In genomic region chr4:150078041-150078995, GRCh38 we compare ENCODE assay signal across 8 cellular contexts. TPM values are rescaled to one million over a fixed set of nuclear protein-coding genes. Genes with fewer than 3 reads are reported as not detected.
A peak's percentile ranks its signal among the peaks of the same experiment; 100 is the strongest.
DNase-seq lines count a peak whose midpoint lies in the region; ATAC-seq and TF ChIP-seq lines count a peak whose summit lies in the region.

DCLK2 (plus strand) TSS chr4:150078445; CDS start chr4:150079028, 583 bp downstream.

- H3K4me1 ChIP-seq in colonic mucosa = no peaks in the 10 kb centered on the region

- intact Hi-C loops in colonic mucosa (cut with DNase I) = loop anchor here (10.0 kb wide), 1 partner anchor 74 kb away; no protein-coding TSS in a partner anchor

- H3K27me3 Mint-ChIP-seq in activated CD8-positive, alpha-beta memory T cell treated with anti-CD3 and anti-CD28 coated beads, Interleukin-2, amount 10 ng/mL, durations not matched to agents 7 days and 5 days = peaks cover 73% of the 10 kb centered on the region

- H3K9ac ChIP-seq in colonic mucosa (ENCODE audit: low read depth in 2 of 2, low read length in 2 of 2) = peak within 1 kb of the TSS; percentile 56 to 61

- no peak for TF ChIP-seq RAD21 in Ishikawa (IDR thresholded peaks at IDR 0.05; ENCODE audit: low read depth)

- H3K27ac Mint-ChIP-seq in activated CD8-positive, alpha-beta memory T cell treated with anti-CD3 and anti-CD28 coated beads, Interleukin-2, amount 10 ng/mL, durations not matched to agents 7 days and 5 days = no peak within 1 kb of the TSS

- H3K27ac ChIP-seq in colonic mucosa (peak within 1 kb of the TSS; percentile 65), skin epidermis (peak within 1 kb of the TSS in 20 of 21 experiments; percentile 1 to 88 (median 76))

- no peaks in the 10 kb centered on the region for H3K9me3 Mint-ChIP-seq in activated CD8-positive, alpha-beta memory T cell treated with anti-CD3 and anti-CD28 coated beads, Interleukin-2, amount 10 ng/mL, durations not matched to agents 7 days and 5 days (ENCODE audit: low read depth)

- peaks cover 11% of the 10 kb centered on the region for H3K4me1 Mint-ChIP-seq in activated CD8-positive, alpha-beta memory T cell treated with anti-CD3 and anti-CD28 coated beads, Interleukin-2, amount 10 ng/mL, durations not matched to agents 7 days and 5 days

- no peak for TF ChIP-seq EP300 in Ishikawa (IDR thresholded peaks at IDR 0.05; ENCODE audit: borderline replicate concordance)

- no peaks in the 10 kb centered on the region for H3K9me3 ChIP-seq in colonic mucosa

- CTCF ChIA-PET in activated CD8-positive, alpha-beta memory T cell treated with anti-CD3 and anti-CD28 coated beads, Interleukin-2, amount 10 ng/mL, durations not matched to agents 7 days and 5 days (lab: Charles Lee) = interaction anchor here (0.8 kb wide), 1 partner anchor 9 kb away, joined by 3 read pairs; no protein-coding TSS in a partner anchor

- H3K27me3 ChIP-seq in colonic mucosa (no peaks in the 10 kb centered on the region), kidney epithelial cell (ENCODE audit: control insufficient read depth, insufficient read depth, low read length) (no peaks in the 10 kb centered on the region)

- H3K4me3 ChIP-seq in colonic mucosa = peak within 1 kb of the TSS; percentile 60
- peak within 1 kb of the TSS; percentile 56 for H3K4me3 ChIP-seq in kidney epithelial cell (ENCODE audit: low read depth, low read length)
- H3K4me3 ChIP-seq in skin epidermis = peak within 1 kb of the TSS; percentile 41 to 65 (median 54)

- H3K36me3 Mint-ChIP-seq in activated CD8-positive, alpha-beta memory T cell treated with anti-CD3 and anti-CD28 coated beads, Interleukin-2, amount 10 ng/mL, durations not matched to agents 7 days and 5 days = no peaks in the 10 kb centered on the region

- no peak for TF ChIP-seq CTCF in colonic mucosa (IDR thresholded peaks at IDR 0.05)
- no peak for TF ChIP-seq CTCF in kidney epithelial cell (IDR thresholded peaks at IDR 0.05; ENCODE audit: insufficient read depth, low read length, poor library complexity, severe bottlenecking)

- ATAC-seq in activated CD8-positive, alpha-beta memory T cell treated with anti-CD3 and anti-CD28 coated beads, Interleukin-2, amount 10 ng/mL, durations not matched to agents 7 days and 5 days = peak; percentile 58
- no peak for ATAC-seq in GM19455 (IDR thresholded peaks at IDR 0.05; ENCODE audit: unreplicated experiment)

- H3K4me3 Mint-ChIP-seq in activated CD8-positive, alpha-beta memory T cell treated with anti-CD3 and anti-CD28 coated beads, Interleukin-2, amount 10 ng/mL, durations not matched to agents 7 days and 5 days = no peak within 1 kb of the TSS

- no peaks in the 10 kb centered on the region for H3K36me3 ChIP-seq in colonic mucosa
- no peaks in the 10 kb centered on the region for H3K36me3 ChIP-seq in kidney epithelial cell (ENCODE audit: control insufficient read depth, insufficient read depth, low read length)

- no peak for DNase-seq in activated CD8-positive, alpha-beta memory T cell treated with anti-CD3 and anti-CD28 coated beads, Interleukin-2, amount 10 ng/mL, durations not matched to agents 7 days and 5 days
- DNase-seq in activated CD8-positive, alpha-beta memory T cell treated with anti-CD3 and anti-CD28 coated beads, Interleukin-2, amount 50 U/mL, for 4 hours = no peak
- DNase-seq in SHP77 (lab: John Stamatoyannopoulos, UW) (peak; percentile 47 to 67), colonic mucosa (peak; percentile 68), kidney epithelial cell (ENCODE audit: low read depth) (peak; percentile 32)

TF ChIP-seq in Ishikawa, 13 proteins besides CTCF, POLR2A, EP300 and RAD21:
- 0 out of 2 replicates have a peak, but pooled peaks have one; percentile 56 for TF ChIP-seq ZBTB7A (IDR thresholded peaks at IDR 0.05; ENCODE audit: low read depth)
- 0 out of 2 replicates have a peak, but pooled peaks have one; percentile 5 for TF ChIP-seq NFIC (IDR thresholded peaks at IDR 0.05)
- no peak for TF ChIP-seq TEAD4 (IDR thresholded peaks at IDR 0.05)
- no peak for TF ChIP-seq CEBPB (IDR thresholded peaks at IDR 0.05)
- 0 out of 2 replicates have a peak, but pooled peaks have one; percentile 31 for TF ChIP-seq TAF1 (IDR thresholded peaks at IDR 0.05; ENCODE audit: low read depth)
- no peak; the same call in 1 of the 2 replicates for TF ChIP-seq TCF12 (IDR thresholded peaks at IDR 0.05; ENCODE audit: low read depth)
- no peak for TF ChIP-seq YY1 (IDR thresholded peaks at IDR 0.05; ENCODE audit: low read depth)
- TF ChIP-seq USF1 (IDR thresholded peaks at IDR 0.05) = no peak
- TF ChIP-seq REST (IDR thresholded peaks at IDR 0.05; ENCODE audit: low read depth) = no peak
- TF ChIP-seq CREB1 (IDR thresholded peaks at IDR 0.05; ENCODE audit: low read depth) = no peak
- TF ChIP-seq EGR1 (IDR thresholded peaks at IDR 0.05) = peak; percentile 94
- TF ChIP-seq MAX (IDR thresholded peaks at IDR 0.05) = peak; percentile 58; the same call in 1 of the 2 replicates
- TF ChIP-seq FOXM1 (IDR thresholded peaks at IDR 0.05; ENCODE audit: borderline replicate concordance, low read depth) = no peak

RNA-seq across cellular contexts. Expression of gene DCLK2, which starts in this region (rescaled TPM):
- total RNA-seq in activated CD8-positive, alpha-beta memory T cell treated with anti-CD3 and anti-CD28 coated beads, Interleukin-2, amount 10 ng/mL, durations not matched to agents 7 days and 5 days = under 1 TPM in 1 of 2 experiments, not detected in 1; 0.07 TPM
- total RNA-seq in colonic mucosa (1 to 10 TPM; 3.1 to 3.9 TPM), kidney epithelial cell (2.3 and 3.4 TPM in 2 replicates)

Comparison
In these comparisons a context has a peak if more than half of its experiments do, and no peak if none do; other contexts are left out.
1. Peak in ATAC-seq in activated CD8-positive, alpha-beta memory T cell treated with anti-CD3 and anti-CD28 coated beads, Interleukin-2, amount 10 ng/mL, durations not matched to agents 7 days and 5 days; RNA of the gene not detected or under 1 TPM.
2. DNase-seq: peak in SHP77 (2 of 2), colonic mucosa (single experiment) and kidney epithelial cell (single experiment); none in activated CD8-positive, alpha-beta memory T cell treated with anti-CD3 and anti-CD28 coated beads, Interleukin-2, amount 10 ng/mL, durations not matched to agents 7 days and 5 days (single experiment) and activated CD8-positive, alpha-beta memory T cell treated with anti-CD3 and anti-CD28 coated beads, Interleukin-2, amount 50 U/mL, for 4 hours (single experiment).
3. Peak in every context shown above with its lines, with median percentiles within 50 percentile points of each other: H3K4me3 ChIP-seq.